8 cellular contexts compared by ENCODE assay signal in genomic region chr17:44556854-44557606, GRCh38. TPM values are rescaled to one million over a fixed set of nuclear protein-coding genes. Genes with fewer than 3 reads are reported as not detected.
DNase-seq lines count a peak whose midpoint lies in the region; ATAC-seq, FAIRE-seq and TF ChIP-seq lines count a peak whose summit lies in the region.

TSS of gene FZD2 (plus strand) at chr17:44557484. CDS start at chr17:44557689, 205 bp downstream.

- H4K5ac ChIP-seq in mesendoderm (ENCODE audit: low read length) = no peak within 1 kb of the TSS

- H2AFZ ChIP-seq in endothelial cell of umbilical vein (ENCODE audit: low read depth, low read length) = peak within 1 kb of the TSS; percentile 91

- H3K9ac ChIP-seq in endothelial cell of umbilical vein (replicated peaks; ENCODE audit: extremely low read depth, insufficient read depth, low read length) (peak within 1 kb of the TSS; percentile 85), mesendoderm (ENCODE audit: low read length) (peak within 1 kb of the TSS; percentile 83)

- peak; percentile 93 for FAIRE-seq in endothelial cell of umbilical vein (lab: Jason Lieb, UNC)

- H3K4me2 ChIP-seq in DOHH2 (ENCODE audit: low read length) = peak within 1 kb of the TSS; percentile 95
- peak within 1 kb of the TSS; percentile 85 for H3K4me2 ChIP-seq in endothelial cell of umbilical vein (ENCODE audit: insufficient read depth, low read length)
- H3K4me2 ChIP-seq in mesendoderm (ENCODE audit: low read length) = peak within 1 kb of the TSS; percentile 98

- H3K18ac ChIP-seq in mesendoderm (ENCODE audit: low read length) = peak within 1 kb of the TSS; percentile 78

- H3K9me2 ChIP-seq in DOHH2 (replicated peaks; ENCODE audit: control insufficient read depth, low read length) = no peaks in the 10 kb centered on the region

- H4K20me1 ChIP-seq in DOHH2 (ENCODE audit: control insufficient read depth, insufficient read depth, low read depth, low read length) (no peaks in the 10 kb centered on the region), endothelial cell of umbilical vein (replicated peaks; ENCODE audit: control insufficient read depth, extremely low read depth, insufficient read depth, low read length) (no peaks in the 10 kb centered on the region)

- peak within 1 kb of the TSS; percentile 80 for H3K4me3 ChIP-seq in DOHH2 (ENCODE audit: low read length)
- H3K4me3 ChIP-seq in endothelial cell of umbilical vein (replicated peaks in 1 of 3; ENCODE audit: insufficient read depth in 1 of 3, low read depth in 1 of 3, low read length in 3 of 3) = peak within 1 kb of the TSS; percentile 44 to 94 (median 87)
- H3K4me3 ChIP-seq in mesendoderm (ENCODE audit: low read length) = peak within 1 kb of the TSS; percentile 67

- no peak for TF ChIP-seq POLR2A in endothelial cell of umbilical vein (IDR thresholded peaks at IDR 0.05; ENCODE audit: low read depth, low read length)

- CTCF ChIA-PET in activated CD8-positive, alpha-beta T cell treated with anti-CD3 and anti-CD28 coated beads, Interleukin-2, amount 10 ng/mL, durations not matched to agents 7 days and 5 days (lab: Charles Lee) = interaction anchor here (1.3 to 1.9 kb wide), 2 partner anchors 9 to 23 kb away, joined by 4 to 5 read pairs; no protein-coding TSS in a partner anchor
- CTCF ChIA-PET in endothelial cell of umbilical vein (lab: Charles Lee) = interaction anchor here (0.8 to 3.7 kb wide), 14 partner anchors 10 to 579 kb away, joined by 3 to 23 read pairs (median 4); partner anchors contain the start of gene ACBD4

- H3K4me3 Mint-ChIP-seq in activated CD8-positive, alpha-beta T cell treated with anti-CD3 and anti-CD28 coated beads, Interleukin-2, amount 10 ng/mL, durations not matched to agents 7 days and 5 days = peak within 1 kb of the TSS; percentile 82

- DNase-seq in NCI-H524 (lab: John Stamatoyannopoulos, UW) (peak; percentile 84 to 97), endothelial cell of umbilical vein (ENCODE audit: low read depth, low spot score) (peak; percentile 92), mesendoderm (peak; percentile 97)
- DNase-seq in activated CD8-positive, alpha-beta T cell treated with anti-CD3 and anti-CD28 coated beads, Interleukin-2, amount 10 ng/mL, durations not matched to agents 7 days and 5 days = peak; percentile 78
- DNase-seq in stimulated activated CD8-positive, alpha-beta memory T cell treated with anti-CD3 and anti-CD28 coated beads, Interleukin-4, amount 100 ng/mL, for 48 hours = peak; percentile 69

- H3K4me1 Mint-ChIP-seq in activated CD8-positive, alpha-beta T cell treated with anti-CD3 and anti-CD28 coated beads, Interleukin-2, amount 10 ng/mL, durations not matched to agents 7 days and 5 days (ENCODE audit: low read depth) = peaks cover 26% of the 10 kb centered on the region

- H3K9me1 ChIP-seq in endothelial cell of umbilical vein (replicated peaks; ENCODE audit: control insufficient read depth, extremely low read depth, insufficient read depth, low read length) = no peaks in the 10 kb centered on the region

- BruUV-seq in endothelial cell of umbilical vein (replicated peaks; lab: Mats Ljungman, UMichigan) = TSS peak; percentile 25

- H3K4me1 ChIP-seq in DOHH2 (ENCODE audit: control insufficient read depth, low read length) (peaks cover 12% of the 10 kb centered on the region), endothelial cell of umbilical vein (ENCODE audit: control insufficient read depth, extremely low read depth, insufficient read depth, low read length) (peaks cover 7% of the 10 kb centered on the region), mesendoderm (ENCODE audit: control insufficient read depth, low read depth, low read length) (peaks cover 16% of the 10 kb centered on the region)

- H3K9me3 Mint-ChIP-seq in activated CD8-positive, alpha-beta T cell treated with anti-CD3 and anti-CD28 coated beads, Interleukin-2, amount 10 ng/mL, durations not matched to agents 7 days and 5 days (ENCODE audit: insufficient read depth) = no peaks in the 10 kb centered on the region

- H2AK5ac ChIP-seq in mesendoderm (ENCODE audit: low read length) = no peak within 1 kb of the TSS

- peaks cover 70% of the 10 kb centered on the region for H3K27me3 Mint-ChIP-seq in activated CD8-positive, alpha-beta T cell treated with anti-CD3 and anti-CD28 coated beads, Interleukin-2, amount 10 ng/mL, durations not matched to agents 7 days and 5 days (ENCODE audit: low read depth)

- H2BK5ac ChIP-seq in mesendoderm (ENCODE audit: low read length) = peak within 1 kb of the TSS; percentile 41

- H3K9me3 ChIP-seq in DOHH2 (ENCODE audit: control insufficient read depth, insufficient read depth, low read length) (no peaks in the 10 kb centered on the region), endothelial cell of umbilical vein (replicated peaks; ENCODE audit: control insufficient read depth, insufficient read depth, low read length) (no peaks in the 10 kb centered on the region)

- H2BK15ac ChIP-seq in mesendoderm (replicated peaks; ENCODE audit: low read depth) = peak within 1 kb of the TSS; percentile 61

- H3K79me1 ChIP-seq in mesendoderm (ENCODE audit: low read length) = no peaks in the 10 kb centered on the region

- H3K27ac ChIP-seq in DOHH2 (ENCODE audit: low read depth, low read length) (peak within 1 kb of the TSS; percentile 86), endothelial cell of umbilical vein (ENCODE audit: insufficient read depth, low read depth, low read length) (peak within 1 kb of the TSS; percentile 30), mesendoderm (ENCODE audit: low read depth, low read length) (peak within 1 kb of the TSS; percentile 91)

- H3K56ac ChIP-seq in mesendoderm (ENCODE audit: low read length) = peak within 1 kb of the TSS; percentile 95

- no CpG with 5 or more reads among the region's 49 CpGs for WGBS in mesendoderm (ENCODE audit: extremely low coverage, insufficient coverage, low lambda C conversion rate)

- H3K27ac Mint-ChIP-seq in activated CD8-positive, alpha-beta T cell treated with anti-CD3 and anti-CD28 coated beads, Interleukin-2, amount 10 ng/mL, durations not matched to agents 7 days and 5 days = peak within 1 kb of the TSS; percentile 64

- H3K36me3 ChIP-seq in DOHH2 (ENCODE audit: control insufficient read depth, low read length) = no peaks in the 10 kb centered on the region
- H3K36me3 ChIP-seq in endothelial cell of umbilical vein (ENCODE audit: control insufficient read depth in 2 of 2, extremely low read depth in 1 of 2, insufficient read depth in 2 of 2, low read length in 2 of 2) = no peaks in the 10 kb centered on the region
- no peaks in the 10 kb centered on the region for H3K36me3 ChIP-seq in mesendoderm (ENCODE audit: control insufficient read depth, insufficient read depth, low read length)

- H3K4ac ChIP-seq in mesendoderm (ENCODE audit: low read depth, low read length) = peak within 1 kb of the TSS; percentile 42

- dilution Hi-C loops in endothelial cell of umbilical vein (cut with MboI; ENCODE audit: extremely low pct_ligation_motif_present, low sequenced_read_pairs) = no loop called here

- no peak within 1 kb of the TSS for H4K8ac ChIP-seq in mesendoderm (ENCODE audit: low read depth, low read length)

- H3K27me3 ChIP-seq in DOHH2 (ENCODE audit: control insufficient read depth, low read length) = no peaks in the 10 kb centered on the region
- peaks cover 21 to 36% of the 10 kb centered on the region in 2 experiments for H3K27me3 ChIP-seq in endothelial cell of umbilical vein (ENCODE audit: control insufficient read depth in 2 of 2, insufficient read depth in 2 of 2, low read length in 2 of 2)
- peaks cover 15% of the 10 kb centered on the region for H3K27me3 ChIP-seq in mesendoderm (ENCODE audit: insufficient read depth, low read length, poor library complexity)

- H3K79me2 ChIP-seq in DOHH2 (ENCODE audit: control insufficient read depth, low read length) = no peaks in the 10 kb centered on the region
- H3K79me2 ChIP-seq in endothelial cell of umbilical vein (ENCODE audit: control insufficient read depth, insufficient read depth, low read length) = no peaks in the 10 kb centered on the region
- H3K79me2 ChIP-seq in mesendoderm (ENCODE audit: control insufficient read depth, insufficient read depth, low read length) = no peaks in the 10 kb centered on the region

- H2BK120ac ChIP-seq in mesendoderm (ENCODE audit: low read depth, low read length) = peak within 1 kb of the TSS; percentile 85

- peak; percentile 66 for ATAC-seq in HG03439 (IDR thresholded peaks at IDR 0.05; ENCODE audit: unreplicated experiment)
- ATAC-seq in activated CD8-positive, alpha-beta T cell treated with anti-CD3 and anti-CD28 coated beads, Interleukin-2, amount 10 ng/mL, durations not matched to agents 7 days and 5 days = peak; percentile 78
- ATAC-seq in GM19395 (IDR thresholded peaks at IDR 0.05; ENCODE audit: unreplicated experiment) = no peak

- H3K23ac ChIP-seq in mesendoderm (ENCODE audit: low read length) = peak within 1 kb of the TSS; percentile 98

- TF ChIP-seq CTCF in DOHH2 (IDR thresholded peaks at IDR 0.05; ENCODE audit: low read depth, low read length, poor library complexity, severe bottlenecking) = no peak
- TF ChIP-seq CTCF in endothelial cell of umbilical vein (IDR thresholded peaks at IDR 0.05; ENCODE audit: extremely low read depth in 1 of 2, insufficient read depth in 1 of 2, low read depth in 1 of 2, low read length in 2 of 2) = no peak

- intact Hi-C loops in endothelial cell of umbilical vein (cut with micrococcal nuclease) = loop anchor here (1.0 to 2.0 kb wide), 2 partner anchors 10 to 20 kb away; no protein-coding TSS in a partner anchor

- POLR2A ChIA-PET in activated CD8-positive, alpha-beta T cell treated with anti-CD3 and anti-CD28 coated beads, Interleukin-2, amount 10 ng/mL, durations not matched to agents 7 days and 5 days (lab: Charles Lee) = no interaction called here
- POLR2A ChIA-PET in endothelial cell of umbilical vein (lab: Charles Lee) = interaction anchor here (0.6 to 1.0 kb wide), 2 partner anchors 21 to 64 kb away, joined by 3 to 6 read pairs; no protein-coding TSS in a partner anchor

- H3K36me3 Mint-ChIP-seq in activated CD8-positive, alpha-beta T cell treated with anti-CD3 and anti-CD28 coated beads, Interleukin-2, amount 10 ng/mL, durations not matched to agents 7 days and 5 days (ENCODE audit: low read depth) = peaks cover 8% of the 10 kb centered on the region

- peaks cover 6% of the 10 kb centered on the region; the same call in 1 of the 2 replicates for H3F3A ChIP-seq in DOHH2 (ENCODE audit: control insufficient read depth, insufficient read depth)

RNA-seq across cellular contexts. Expression of gene FZD2, which starts in this region (rescaled TPM):
- total RNA-seq in activated CD8-positive, alpha-beta T cell treated with anti-CD3 and anti-CD28 coated beads, Interleukin-2, amount 10 ng/mL, durations not matched to agents 7 days and 5 days = under 1 TPM; 0.26 to 0.29 TPM
- 4.4 and 5.8 TPM in 2 replicates for total RNA-seq in endothelial cell of umbilical vein
- polyA plus RNA-seq in endothelial cell of umbilical vein = 14.0 and 18.2 TPM in 2 replicates
- 4.5 and 6.0 TPM in 2 replicates for polyA plus RNA-seq in endothelial cell of umbilical vein (2011; cell fraction: cytosol; rRNA removed)
- 2.4 and 3.5 TPM in 2 replicates for polyA plus RNA-seq in endothelial cell of umbilical vein (2011; cell fraction: nucleus; rRNA removed)
- 3.1 and 4.9 TPM in 2 replicates for polyA plus RNA-seq in endothelial cell of umbilical vein (2012)
- 8.4 and 11.1 TPM in 2 replicates for polyA minus RNA-seq in endothelial cell of umbilical vein
- 17.3 TPM for polyA minus RNA-seq in endothelial cell of umbilical vein (2011; cell fraction: cytosol; rRNA and poly(A)+ RNA removed)
- polyA minus RNA-seq in endothelial cell of umbilical vein (2011; cell fraction: nucleus; rRNA and poly(A)+ RNA removed) = 2.1 and 3.4 TPM in 2 replicates
- 4.3 TPM for polyA plus RNA-seq in mesendoderm (2013, experiment 1 of 2)
- polyA plus RNA-seq in mesendoderm (2013, experiment 2 of 2) = 4.5 TPM

Comparison
In these comparisons a context has a peak if more than half of its experiments do, and no peak if none do; other contexts are left out.
1. Peak in DNase-seq and ATAC-seq in activated CD8-positive, alpha-beta T cell treated with anti-CD3 and anti-CD28 coated beads, Interleukin-2, amount 10 ng/mL, durations not matched to agents 7 days and 5 days; RNA of the gene not detected or under 1 TPM.
2. H3K27ac ChIP-seq: peak in every context shown above with its lines; median percentile 91 in mesendoderm; 86 in DOHH2; 30 in endothelial cell of umbilical vein.